In the genomic region with DNA sequence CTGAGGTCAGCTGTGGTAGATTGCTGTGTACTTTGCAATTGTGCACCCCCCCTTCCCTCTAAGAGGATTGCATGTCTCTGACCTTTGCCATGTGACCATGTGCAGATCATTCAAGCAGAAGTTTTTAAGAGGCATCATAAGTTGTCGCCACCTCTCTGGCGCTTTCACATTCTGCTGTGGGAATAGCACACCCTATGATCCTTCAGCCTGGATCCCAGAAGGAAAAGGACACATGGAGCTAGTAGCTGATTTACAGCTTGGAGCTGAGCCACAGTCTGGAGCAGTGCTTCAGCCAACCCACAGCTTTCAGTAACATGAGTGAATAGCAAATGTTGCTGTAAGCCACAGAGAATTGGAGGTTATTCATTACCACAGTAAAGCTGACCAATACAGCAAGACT, we compare ENCODE assay signal across 14 cellular contexts.
DNase-seq lines count a peak whose midpoint lies in the region; ATAC-seq and TF ChIP-seq lines count a peak whose summit lies in the region.
"Had no signal": no experiment of that assay in that cellular context is flagged by ENCODE, and none has a peak within 500 bp of the region (broad histone marks: within the 10 kb centered on the region; RNA-seq: fewer than 3 reads in every experiment).

No MANE protein-coding gene starts in this region.

- in situ Hi-C loops in ACHN (cut with HindIII; ENCODE audit: low pct_ligation_motif_present, low pct_unique_long_range_greater_than_20kb, low sequenced_read_pairs): no loop called here
- in situ Hi-C loops in KBM-7 (cut with MboI; ENCODE audit: low pct_unique_long_range_greater_than_20kb, low sequenced_read_pairs): loop anchor here (25.0 kb wide), 1 partner anchor 123 kb away; no protein-coding TSS in a partner anchor

- TF ChIP-seq CTCF in left lung (IDR thresholded peaks at IDR 0.05): no peak

- peaks cover 7 to 12% of the 10 kb centered on the region in 2 donors for H3K4me1 ChIP-seq in left lung
- H3K4me1 ChIP-seq: prostate gland, suprapubic skin had no signal

- no peaks in the 10 kb centered on the region for H3K36me3 ChIP-seq in left lung
- H3K36me3 ChIP-seq: prostate gland, suprapubic skin had no signal

- intact Hi-C loops in left lung (cut with DNase I): no loop called here

- DNase-seq in ACHN (peak; percentile 80), HCEC 1CT (peak; percentile 37), cerebellar cortex (ENCODE audit: low spot score) (peak; percentile 79), left lung (peak in 1 of 2 donors; percentile 40), T-helper 9 cell (no peak), KBM-7 (no peak), COR-L47 (lab: John Stamatoyannopoulos, UW) (no peak), activated gamma-delta T cell (lab: John Stamatoyannopoulos, UW) (no peak)
- DNase-seq: activated effector memory CD4-positive, alpha-beta T cell treated with Interleukin-2 at 50 U/mL for 16 hours had no signal

- no peaks in the 10 kb centered on the region for H3K27me3 ChIP-seq in left lung
- H3K27me3 ChIP-seq: suprapubic skin had no signal

- H3K9me3 ChIP-seq in left lung: no peaks in the 10 kb centered on the region
- H3K9me3 ChIP-seq: prostate gland, suprapubic skin had no signal

- H3K4me3 ChIP-seq in left lung: no peak overlapping the region
- H3K4me3 ChIP-seq: GM23338, K562, prostate gland, SK-N-MC, suprapubic skin had no signal

- ATAC-seq in left lung: peak; percentile 65
- ATAC-seq: K562 had no signal

- H3K27ac ChIP-seq in left lung: no peak overlapping the region
- H3K27ac ChIP-seq: prostate gland, SK-N-MC, suprapubic skin had no signal

Comparison
In these comparisons a context has a peak if more than half of its experiments do, and no peak if none do; other contexts are left out.
1. DNase-seq: peak in ACHN (single experiment), HCEC 1CT (single experiment) and cerebellar cortex (single experiment); none in T-helper 9 cell (single experiment), KBM-7 (single experiment), COR-L47 (single experiment) and activated gamma-delta T cell (single experiment).